ENCODE assay signal across 8 cellular contexts in genomic region chr14:77707355-77707723, GRCh38. TPM values are rescaled to one million over a fixed set of nuclear protein-coding genes. Genes with fewer than 3 reads are reported as not detected.
A peak's percentile ranks its signal among the peaks of the same experiment; 100 is the strongest.
DNase-seq lines count a peak whose midpoint lies in the region; ATAC-seq, FAIRE-seq and TF ChIP-seq lines count a peak whose summit lies in the region.

No MANE protein-coding gene starts in this region.

- TF ChIP-seq POLR2A in HepG2 (IDR thresholded peaks at IDR 0.05; ENCODE audit: insufficient read depth in 1 of 2, low read depth in 2 of 2, low read length in 2 of 2), result no peak

- POLR2A ChIA-PET in PC-9 (lab: Charles Lee; ENCODE audit: unreplicated experiment) (no interaction called here), HepG2 (lab: Yijun Ruan, JAX) (no interaction called here)

- H3K27me3 ChIP-seq in PC-9 (ENCODE audit: insufficient read depth, low read depth) (no peaks in the 10 kb centered on the region), HepG2 (ENCODE audit: control insufficient read depth in 1 of 2, insufficient read depth in 2 of 2, low read length in 2 of 2) (no peaks in the 10 kb centered on the region; a peak in 1 of 5 replicates), subcutaneous abdominal adipose tissue (ENCODE audit: control insufficient read depth in 5 of 5, insufficient read depth in 4 of 5, low read length in 5 of 5) (no peaks in the 10 kb centered on the region)

- WGBS in HepG2 (ENCODE audit: low lambda C conversion rate), result under 1% methylated on average over 13 of the region's 14 CpGs

- H3K36me3 ChIP-seq in PC-9 (ENCODE audit: low read depth), result peaks cover 33% of the 10 kb centered on the region
- peaks cover 13 to 32% of the 10 kb centered on the region in 2 experiments; a peak in 4 of 5 replicates for H3K36me3 ChIP-seq in HepG2 (replicated peaks in 1 of 2; ENCODE audit: control insufficient read depth in 1 of 2, insufficient read depth in 2 of 2, low read length in 2 of 2)
- peaks cover 20 to 40% (median 33%) of the 10 kb centered on the region in 5 donors for H3K36me3 ChIP-seq in subcutaneous abdominal adipose tissue (ENCODE audit: control insufficient read depth in 5 of 5, insufficient read depth in 5 of 5, low read length in 5 of 5)

- no peaks in the 10 kb centered on the region for H3K9me2 ChIP-seq in PC-9 (ENCODE audit: insufficient read depth)

- in situ Hi-C loops in HepG2 (cut with HindIII; ENCODE audit: extremely low pct_ligation_motif_present, low pct_unique_long_range_greater_than_20kb), result loop anchor here (5.0 kb wide), 1 partner anchor 50 kb away; no protein-coding TSS in a partner anchor

- H4K20me1 ChIP-seq in PC-9 (ENCODE audit: insufficient read depth), result peaks cover 26% of the 10 kb centered on the region
- H4K20me1 ChIP-seq in HepG2 (ENCODE audit: insufficient read depth, low read length), result peaks cover 18% of the 10 kb centered on the region; the same call in 1 of the 2 replicates

- peak; percentile 21 for FAIRE-seq in HepG2 (lab: Jason Lieb, UNC)

- H2AFZ ChIP-seq in PC-9 (peak overlapping the region; percentile 99), HepG2 (ENCODE audit: low read length) (peak overlapping the region; percentile 7)

- CTCF ChIA-PET in PC-9 (lab: Charles Lee), result interaction anchor here (0.5 to 0.7 kb wide), 7 partner anchors 104 to 764 kb away, joined by 3 to 8 read pairs (median 5); no protein-coding TSS in a partner anchor
- CTCF ChIA-PET in HepG2 (lab: Yijun Ruan, JAX; ENCODE audit: low intra/inter-chr PET ratio, low total read pairs), result interaction anchor here (1.2 kb wide), 1 partner anchor 52 kb away, joined by 4 read pairs; no protein-coding TSS in a partner anchor

- intact Hi-C loops in PC-9 (cut with micrococcal nuclease; ENCODE audit: unreplicated experiment) (loop anchor here (1.0 to 10.0 kb wide), 5 partner anchors 52 to 553 kb away; partner anchors contain the start of gene SPTLC2), HepG2 (cut with micrococcal nuclease; ENCODE audit: unreplicated experiment) (loop anchor here (1.0 kb wide), 1 partner anchor 52 kb away; no protein-coding TSS in a partner anchor)

- peak; percentile 10 for ATAC-seq in GM19372 (IDR thresholded peaks at IDR 0.05; ENCODE audit: low read depth, unreplicated experiment)
- ATAC-seq in HG03432 (IDR thresholded peaks at IDR 0.05; ENCODE audit: unreplicated experiment), result peak; percentile 32
- peak; percentile 50 for ATAC-seq in HepG2

- peaks cover 25% of the 10 kb centered on the region for H3K4me1 ChIP-seq in PC-9 (replicated peaks; ENCODE audit: insufficient read depth)
- H3K4me1 ChIP-seq in HepG2 (ENCODE audit: insufficient read depth, low read length), result peaks cover 28% of the 10 kb centered on the region
- H3K4me1 ChIP-seq in subcutaneous abdominal adipose tissue (ENCODE audit: control insufficient read depth in 5 of 5, insufficient read depth in 5 of 5, low read length in 5 of 5), result peaks cover 9 to 36% (median 31%) of the 10 kb centered on the region in 5 donors

- TF ChIP-seq CTCF in PC-9 (conservative IDR thresholded peaks at IDR 0.05), result peak; percentile 62; the same call in 1 of the 2 replicates
- TF ChIP-seq CTCF in coronary artery (IDR thresholded peaks at IDR 0.05), result no peak
- peak; percentile 55 for TF ChIP-seq CTCF in HepG2 (CRISPR knock-in tag; IDR thresholded peaks at IDR 0.05)

- TSS peak; percentile 60 for BruUV-seq in PC-9 (replicated peaks; lab: Mats Ljungman, UMichigan)
- TSS peak; percentile 75 for BruUV-seq in HepG2 (replicated peaks; lab: Mats Ljungman, UMichigan)

- H3F3A ChIP-seq in PC-9 (ENCODE audit: insufficient read depth, low read depth), result peaks cover 8% of the 10 kb centered on the region; the same call in 1 of the 2 replicates

- TF ChIP-seq EP300 in HepG2 (IDR thresholded peaks at IDR 0.05; ENCODE audit: low read depth in 2 of 2, low read length in 2 of 2) (no peak), HepG2 (CRISPR knock-in tag; IDR thresholded peaks at IDR 0.05; ENCODE audit: borderline replicate concordance) (no peak)

- peak overlapping the region; percentile 74 for H3K4me3 ChIP-seq in PC-9
- H3K4me3 ChIP-seq in coronary artery, result peak overlapping the region; percentile 100
- H3K4me3 ChIP-seq in HepG2 (replicated peaks in 1 of 3; ENCODE audit: insufficient read depth in 1 of 3, low read depth in 2 of 3, low read length in 3 of 3), result peak overlapping the region; percentile 92 to 97 (median 92)
- H3K4me3 ChIP-seq in subcutaneous abdominal adipose tissue (ENCODE audit: low read depth in 1 of 5, low read length in 5 of 5), result peak overlapping the region; percentile 96 to 100 (median 100)

- DNase-seq in DMS53 (lab: John Stamatoyannopoulos, UW), result peak; percentile 50
- no peak for DNase-seq in DMS53 treated with DMSO at 0.1 percent for 48 hours (lab: John Stamatoyannopoulos, UW; ENCODE audit: unreplicated experiment)
- peak; percentile 36 to 56 for DNase-seq in PC-9
- no peak for DNase-seq in coronary artery (ENCODE audit: low spot score)
- peak; percentile 14 for DNase-seq in HepG2 (ENCODE audit: low spot score)

- H3K9me3 ChIP-seq in PC-9 (ENCODE audit: insufficient read depth, low read depth), result no peaks in the 10 kb centered on the region
- H3K9me3 ChIP-seq in HepG2 (ENCODE audit: low read length), result no peaks in the 10 kb centered on the region
- H3K9me3 ChIP-seq in subcutaneous abdominal adipose tissue (ENCODE audit: control insufficient read depth in 5 of 5, low read length in 5 of 5), result no peaks in the 10 kb centered on the region

- H3K9ac ChIP-seq in HepG2 (ENCODE audit: insufficient read depth, low read depth, low read length) (peak overlapping the region; percentile 87), subcutaneous abdominal adipose tissue (ENCODE audit: low read length in 5 of 5) (peak overlapping the region; percentile 79 to 97 (median 82))

- H3K27ac ChIP-seq in PC-9 (peak overlapping the region; percentile 27; the same call in 1 of the 2 replicates), coronary artery (peak overlapping the region; percentile 61 to 84), HepG2 (ENCODE audit: extremely low read length, insufficient read depth, low read length) (peak overlapping the region; percentile 69), subcutaneous abdominal adipose tissue (ENCODE audit: low read depth, low read length) (peak overlapping the region; percentile 54)

- no peak for TF ChIP-seq RAD21 in HepG2 (CRISPR knock-in tag; IDR thresholded peaks at IDR 0.05)

- H3K4me2 ChIP-seq in PC-9 (peak overlapping the region; percentile 86), HepG2 (ENCODE audit: low read depth, low read length) (peak overlapping the region; percentile 86)

- H3K79me2 ChIP-seq in PC-9 (ENCODE audit: low read depth), result peaks cover 71% of the 10 kb centered on the region
- peaks cover 66% of the 10 kb centered on the region for H3K79me2 ChIP-seq in HepG2 (ENCODE audit: insufficient read depth, low read length)

RNA-seq across cellular contexts. Expression of gene ALKBH1, which starts 0.5 kb away (rescaled TPM):
- total RNA-seq in PC-9 (2021) (22.7 and 25.0 TPM in 2 replicates), HepG2 (2016; rRNA removed; fragmentation: Illumina TruSeq; extraction: Trizol) (14.3 and 14.5 TPM in 2 replicates)
- total RNA-seq in HepG2 (2016; cell fraction: cytosol; rRNA removed; fragmentation: Illumina TruSeq; extraction: Trizol; ENCODE audit: low read depth), result 3.9 and 4.2 TPM in 2 replicates
- total RNA-seq in HepG2 (2016; cell fraction: insoluble cytoplasmic fraction; rRNA removed; fragmentation: Illumina TruSeq; extraction: Trizol), result 12.6 and 16.1 TPM in 2 replicates
- 6.2 and 7.1 TPM in 2 replicates for total RNA-seq in HepG2 (2016; cell fraction: membrane; rRNA removed; fragmentation: Illumina TruSeq; extraction: Trizol)
- total RNA-seq in HepG2 (2016; cell fraction: nucleus; rRNA removed; fragmentation: Illumina TruSeq; extraction: Trizol), result 6.4 and 6.5 TPM in 2 replicates
- 11.1 and 12.5 TPM in 2 replicates for polyA plus RNA-seq in HepG2 (2011; rRNA removed)
- 8.6 and 10.6 TPM in 2 replicates for polyA plus RNA-seq in HepG2 (2011; cell fraction: cytosol; rRNA removed)
- 6.2 and 6.7 TPM in 2 replicates for polyA plus RNA-seq in HepG2 (2011; cell fraction: nucleus; rRNA removed)
- 6.9 and 7.3 TPM in 2 replicates for polyA plus RNA-seq in HepG2 (2012)
- 1.6 and 2.1 TPM in 2 replicates for polyA plus RNA-seq in HepG2 (2016; cell fraction: cytosol; fragmentation: Illumina TruSeq; extraction: Trizol; ENCODE audit: low read depth)
- 17.8 and 17.9 TPM in 2 replicates for polyA plus RNA-seq in HepG2 (2016; cell fraction: insoluble cytoplasmic fraction; fragmentation: Illumina TruSeq; extraction: Trizol; ENCODE audit: low read depth)
- polyA plus RNA-seq in HepG2 (2016; cell fraction: membrane; fragmentation: Illumina TruSeq; extraction: Trizol; ENCODE audit: low read depth), result 2.7 and 3.2 TPM in 2 replicates
- polyA plus RNA-seq in HepG2 (2016; cell fraction: nucleus; fragmentation: Illumina TruSeq; extraction: Trizol; ENCODE audit: insufficient read depth, low read depth), result 11.7 and 12.0 TPM in 2 replicates
- polyA minus RNA-seq in HepG2 (2011; rRNA and poly(A)+ RNA removed; ENCODE audit: low replicate concordance), result 12.8 and 19.7 TPM in 2 replicates
- polyA minus RNA-seq in HepG2 (2011; cell fraction: cytosol; rRNA and poly(A)+ RNA removed), result 7.4 and 7.7 TPM in 2 replicates
- 7.6 and 11.6 TPM in 2 replicates for polyA minus RNA-seq in HepG2 (2011; cell fraction: nucleus; rRNA and poly(A)+ RNA removed)

RNA-seq across cellular contexts. Expression of gene SLIRP, which starts 0.6 kb away (rescaled TPM):
- 298 and 375 TPM in 2 replicates for total RNA-seq in PC-9 (2021)
- total RNA-seq in HepG2 (2016; rRNA removed; fragmentation: Illumina TruSeq; extraction: Trizol), result 548 and 656 TPM in 2 replicates
- total RNA-seq in HepG2 (2016; cell fraction: cytosol; rRNA removed; fragmentation: Illumina TruSeq; extraction: Trizol; ENCODE audit: low read depth), result 191 and 199 TPM in 2 replicates
- 524 and 730 TPM in 2 replicates for total RNA-seq in HepG2 (2016; cell fraction: insoluble cytoplasmic fraction; rRNA removed; fragmentation: Illumina TruSeq; extraction: Trizol)
- 218 and 228 TPM in 2 replicates for total RNA-seq in HepG2 (2016; cell fraction: membrane; rRNA removed; fragmentation: Illumina TruSeq; extraction: Trizol)
- 193 and 196 TPM in 2 replicates for total RNA-seq in HepG2 (2016; cell fraction: nucleus; rRNA removed; fragmentation: Illumina TruSeq; extraction: Trizol)
- polyA plus RNA-seq in HepG2 (2011; rRNA removed), result 210 and 281 TPM in 2 replicates
- 140 and 189 TPM in 2 replicates for polyA plus RNA-seq in HepG2 (2011; cell fraction: cytosol; rRNA removed)
- polyA plus RNA-seq in HepG2 (2011; cell fraction: nucleus; rRNA removed), result 37.4 and 61.1 TPM in 2 replicates
- polyA plus RNA-seq in HepG2 (2012), result 209 and 256 TPM in 2 replicates
- polyA plus RNA-seq in HepG2 (2016; cell fraction: cytosol; fragmentation: Illumina TruSeq; extraction: Trizol; ENCODE audit: low read depth), result 146 and 163 TPM in 2 replicates
- polyA plus RNA-seq in HepG2 (2016; cell fraction: insoluble cytoplasmic fraction; fragmentation: Illumina TruSeq; extraction: Trizol; ENCODE audit: low read depth), result 446 and 490 TPM in 2 replicates
- polyA plus RNA-seq in HepG2 (2016; cell fraction: membrane; fragmentation: Illumina TruSeq; extraction: Trizol; ENCODE audit: low read depth), result 133 and 135 TPM in 2 replicates
- 217 TPM in 2 replicates for polyA plus RNA-seq in HepG2 (2016; cell fraction: nucleus; fragmentation: Illumina TruSeq; extraction: Trizol; ENCODE audit: insufficient read depth, low read depth)
- polyA minus RNA-seq in HepG2 (2011; rRNA and poly(A)+ RNA removed; ENCODE audit: low replicate concordance), result 34.7 and 77.7 TPM in 2 replicates
- 17.7 and 26.8 TPM in 2 replicates for polyA minus RNA-seq in HepG2 (2011; cell fraction: cytosol; rRNA and poly(A)+ RNA removed)
- polyA minus RNA-seq in HepG2 (2011; cell fraction: nucleus; rRNA and poly(A)+ RNA removed), result 27.0 and 27.2 TPM in 2 replicates

RNA-seq across cellular contexts. Expression of gene SNW1, which starts 53.6 kb away (rescaled TPM):
- total RNA-seq in PC-9 (2021) (154 and 233 TPM in 2 replicates), HepG2 (2016; rRNA removed; fragmentation: Illumina TruSeq; extraction: Trizol) (65.8 and 103 TPM in 2 replicates)
- 8.7 and 10.7 TPM in 2 replicates for total RNA-seq in HepG2 (2016; cell fraction: cytosol; rRNA removed; fragmentation: Illumina TruSeq; extraction: Trizol; ENCODE audit: low read depth)
- total RNA-seq in HepG2 (2016; cell fraction: insoluble cytoplasmic fraction; rRNA removed; fragmentation: Illumina TruSeq; extraction: Trizol), result 69.8 and 98.6 TPM in 2 replicates
- 20.1 and 24.8 TPM in 2 replicates for total RNA-seq in HepG2 (2016; cell fraction: membrane; rRNA removed; fragmentation: Illumina TruSeq; extraction: Trizol)
- total RNA-seq in HepG2 (2016; cell fraction: nucleus; rRNA removed; fragmentation: Illumina TruSeq; extraction: Trizol), result 49.6 and 52.1 TPM in 2 replicates
- 19.8 and 23.2 TPM in 2 replicates for polyA plus RNA-seq in HepG2 (2011; rRNA removed)
- 11.7 and 16.1 TPM in 2 replicates for polyA plus RNA-seq in HepG2 (2011; cell fraction: cytosol; rRNA removed)
- polyA plus RNA-seq in HepG2 (2011; cell fraction: nucleus; rRNA removed), result 15.7 and 16.5 TPM in 2 replicates
- 44.9 and 47.3 TPM in 2 replicates for polyA plus RNA-seq in HepG2 (2012)
- 7.0 and 8.4 TPM in 2 replicates for polyA plus RNA-seq in HepG2 (2016; cell fraction: cytosol; fragmentation: Illumina TruSeq; extraction: Trizol; ENCODE audit: low read depth)
- polyA plus RNA-seq in HepG2 (2016; cell fraction: insoluble cytoplasmic fraction; fragmentation: Illumina TruSeq; extraction: Trizol; ENCODE audit: low read depth), result 113 and 115 TPM in 2 replicates
- polyA plus RNA-seq in HepG2 (2016; cell fraction: membrane; fragmentation: Illumina TruSeq; extraction: Trizol; ENCODE audit: low read depth), result 16.1 and 16.3 TPM in 2 replicates
- polyA plus RNA-seq in HepG2 (2016; cell fraction: nucleus; fragmentation: Illumina TruSeq; extraction: Trizol; ENCODE audit: insufficient read depth, low read depth), result 64.6 and 65.0 TPM in 2 replicates
- polyA minus RNA-seq in HepG2 (2011; rRNA and poly(A)+ RNA removed; ENCODE audit: low replicate concordance), result 8.0 and 14.1 TPM in 2 replicates
- polyA minus RNA-seq in HepG2 (2011; cell fraction: cytosol; rRNA and poly(A)+ RNA removed), result 19.6 and 26.3 TPM in 2 replicates
- polyA minus RNA-seq in HepG2 (2011; cell fraction: nucleus; rRNA and poly(A)+ RNA removed), result 26.9 and 29.6 TPM in 2 replicates

Comparison
In these comparisons a context has a peak if more than half of its experiments do, and no peak if none do; other contexts are left out.
1. DNase-seq: peak in DMS53 (single experiment), PC-9 (2 of 2) and HepG2 (single experiment); none in DMS53 treated with DMSO at 0.1 percent for 48 hours (single experiment) and coronary artery (single experiment).
2. Peak in every context shown above with its lines, with median percentiles within 50 percentile points of each other: ATAC-seq, H3K27ac ChIP-seq and H3K4me3 ChIP-seq.